Comparison of ENCODE assay signal across 9 cellular contexts in the genomic region with DNA sequence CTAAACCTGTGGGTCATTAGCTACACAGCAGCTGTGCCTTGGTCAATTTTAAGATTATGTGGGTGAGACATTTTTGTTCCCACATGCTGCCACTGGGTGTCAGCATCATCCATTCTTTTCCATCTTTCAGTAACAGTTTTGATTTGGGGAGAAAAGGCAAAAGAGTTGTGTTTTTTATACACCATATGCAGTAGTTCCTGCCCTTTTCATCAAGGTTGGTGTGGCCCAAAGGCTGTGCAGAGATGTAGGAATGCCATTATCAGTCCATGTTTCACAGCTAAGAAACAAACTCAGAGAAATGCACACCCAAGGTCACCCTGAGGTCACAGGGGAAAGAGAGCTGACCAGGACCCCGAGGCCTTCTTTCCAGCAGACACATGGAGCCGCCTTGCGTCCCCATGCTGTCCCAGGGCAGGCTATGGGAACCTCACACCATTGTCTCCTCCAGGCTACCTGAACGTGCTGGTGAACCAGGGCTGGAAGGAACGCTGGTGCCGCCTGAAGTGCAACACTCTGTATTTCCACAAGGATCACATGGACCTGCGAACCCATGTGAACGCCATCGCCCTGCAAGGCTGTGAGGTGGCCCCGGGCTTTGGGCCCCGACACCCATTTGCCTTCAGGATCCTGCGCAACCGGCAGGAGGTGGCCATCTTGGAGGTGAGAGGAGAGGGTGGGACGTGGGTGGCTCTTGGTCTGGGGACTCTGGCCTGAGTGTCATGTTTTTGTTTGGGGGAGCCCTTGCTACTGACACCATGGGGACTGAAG. TPM values are rescaled to one million over a fixed set of nuclear protein-coding genes. Genes with fewer than 3 reads are reported as not detected.
DNase-seq lines count a peak whose midpoint lies in the region; ATAC-seq, FAIRE-seq and TF ChIP-seq lines count a peak whose summit lies in the region.
"Had no signal": no experiment of that assay in that cellular context is flagged by ENCODE, and none has a peak within 500 bp of the region (broad histone marks: within the 10 kb centered on the region; RNA-seq: fewer than 3 reads in every experiment).

No MANE protein-coding gene starts in this region.

- DNase-seq in AML-193 (lab: John Stamatoyannopoulos, UW): peak; percentile 46
- DNase-seq in astrocyte (ENCODE audit: low read depth): no peak
- DNase-seq in superior temporal gyrus (ENCODE audit: extremely low spot score): peak; percentile 78
- no peak for DNase-seq in GM19240 (ENCODE audit: insufficient read length, low spot score)

- H3F3A ChIP-seq in OCI-LY1 (ENCODE audit: insufficient read depth, low read length): no peaks in the 10 kb centered on the region

- H3K27ac Mint-ChIP-seq in astrocyte (ENCODE audit: unreplicated experiment): no peak overlapping the region

- no peaks in the 10 kb centered on the region for H3K79me2 ChIP-seq in OCI-LY1 (ENCODE audit: insufficient read depth, low read length)
- no peaks in the 10 kb centered on the region for H3K79me2 ChIP-seq in astrocyte (ENCODE audit: insufficient read depth, low read length)

- H3K27ac ChIP-seq in OCI-LY1 (ENCODE audit: low read depth, low read length, poor library complexity, severe bottlenecking) (no peak overlapping the region), astrocyte (ENCODE audit: low read depth, low read length) (no peak overlapping the region)
- H3K27ac ChIP-seq: ovary had no signal

- H4K20me1 ChIP-seq in OCI-LY1 (ENCODE audit: insufficient read depth, low read length) (no peaks in the 10 kb centered on the region), astrocyte (ENCODE audit: insufficient read depth, low read length) (no peaks in the 10 kb centered on the region)

- H3K9me3 Mint-ChIP-seq in astrocyte (ENCODE audit: unreplicated experiment): no peaks in the 10 kb centered on the region

- H3K4me2 ChIP-seq in OCI-LY1 (ENCODE audit: low read length) (no peak overlapping the region), astrocyte (ENCODE audit: low read length) (no peak overlapping the region)

- H3K4me1 ChIP-seq in OCI-LY1 (ENCODE audit: insufficient read depth, low read length, severe bottlenecking) (no peaks in the 10 kb centered on the region), astrocyte (ENCODE audit: insufficient read depth, low read length) (peaks cover 10% of the 10 kb centered on the region)

- H3K36me3 Mint-ChIP-seq in astrocyte (ENCODE audit: low read depth, unreplicated experiment): no peaks in the 10 kb centered on the region

- peak; percentile 72 for TF ChIP-seq CTCF in GM12872 (IDR thresholded peaks at IDR 0.05; ENCODE audit: insufficient read depth, low read depth, low read length)
- TF ChIP-seq CTCF in OCI-LY1 (IDR thresholded peaks at IDR 0.05; ENCODE audit: low read length): peak; percentile 84
- peak; percentile 81 for TF ChIP-seq CTCF in astrocyte (IDR thresholded peaks at IDR 0.05; ENCODE audit: insufficient read depth, low read depth, low read length)

- H3K4me3 ChIP-seq in OCI-LY1 (ENCODE audit: low read depth, low read length, poor library complexity, severe bottlenecking): no peak overlapping the region
- no peak overlapping the region for H3K4me3 ChIP-seq in astrocyte (ENCODE audit: insufficient read depth, low read depth, low read length)
- H3K4me3 ChIP-seq: ovary had no signal

- no peak overlapping the region for H3K4me3 Mint-ChIP-seq in astrocyte (ENCODE audit: unreplicated experiment)

- H3K36me3 ChIP-seq in OCI-LY1 (ENCODE audit: insufficient read depth, low read length) (no peaks in the 10 kb centered on the region), astrocyte (ENCODE audit: insufficient read depth, low read length) (no peaks in the 10 kb centered on the region)
- H3K36me3 ChIP-seq: ovary had no signal

- H3K9me3 ChIP-seq in OCI-LY1 (ENCODE audit: low read length): no peaks in the 10 kb centered on the region
- no peaks in the 10 kb centered on the region for H3K9me3 ChIP-seq in astrocyte (ENCODE audit: insufficient read depth, low read depth, low read length)
- H3K9me3 ChIP-seq: ovary had no signal

- H3K27me3 ChIP-seq in OCI-LY1 (ENCODE audit: insufficient read depth, low read length) (no peaks in the 10 kb centered on the region), astrocyte (ENCODE audit: insufficient read depth, low read length) (no peaks in the 10 kb centered on the region)
- H3K27me3 ChIP-seq: ovary had no signal

- no peak overlapping the region for H3K9ac ChIP-seq in OCI-LY1 (ENCODE audit: low read length)
- no peak overlapping the region for H3K9ac ChIP-seq in astrocyte (ENCODE audit: low read length)

- ATAC-seq in HG03378 (IDR thresholded peaks at IDR 0.05; ENCODE audit: unreplicated experiment): peak; percentile 81

- peaks cover 4% of the 10 kb centered on the region for H3K27me3 Mint-ChIP-seq in astrocyte (ENCODE audit: low read depth, unreplicated experiment)

- FAIRE-seq in astrocyte (lab: Jason Lieb, UNC) (peak; percentile 99), islet of Langerhans (lab: Jason Lieb, UNC) (peak; percentile 97)

- no peaks in the 10 kb centered on the region for H3K9me2 ChIP-seq in OCI-LY1 (ENCODE audit: low read depth, low read length)

- H3K4me1 Mint-ChIP-seq in astrocyte (ENCODE audit: low read depth, unreplicated experiment): peaks cover 12% of the 10 kb centered on the region

- H2AFZ ChIP-seq in OCI-LY1 (ENCODE audit: low read length) (no peak overlapping the region), astrocyte (ENCODE audit: low read depth, low read length) (peak overlapping the region; percentile 1)

RNA-seq across cellular contexts. Expression of a gene that starts 27.8 kb away (rescaled TPM):
- total RNA-seq in astrocyte: 26.0 and 30.0 TPM in 2 replicates

RNA-seq across cellular contexts. Expression of a gene that starts 40.4 kb away (rescaled TPM):
- total RNA-seq in astrocyte: 16.6 and 21.8 TPM in 2 replicates

RNA-seq across cellular contexts. Expression of a gene that starts 45.8 kb away (rescaled TPM):
- 7.6 and 8.3 TPM in 2 replicates for total RNA-seq in astrocyte

Comparison
In these comparisons a context has a peak if more than half of its experiments do, and no peak if none do; other contexts are left out.
1. DNase-seq: peak in AML-193 (2 of 2) and superior temporal gyrus (single experiment); none in astrocyte (single experiment) and GM19240 (single experiment).
2. Peak in every context shown above with its lines, with median percentiles within 50 percentile points of each other: CTCF ChIP-seq.